ENCODE assay signal across 8 cellular contexts in the genomic region with DNA sequence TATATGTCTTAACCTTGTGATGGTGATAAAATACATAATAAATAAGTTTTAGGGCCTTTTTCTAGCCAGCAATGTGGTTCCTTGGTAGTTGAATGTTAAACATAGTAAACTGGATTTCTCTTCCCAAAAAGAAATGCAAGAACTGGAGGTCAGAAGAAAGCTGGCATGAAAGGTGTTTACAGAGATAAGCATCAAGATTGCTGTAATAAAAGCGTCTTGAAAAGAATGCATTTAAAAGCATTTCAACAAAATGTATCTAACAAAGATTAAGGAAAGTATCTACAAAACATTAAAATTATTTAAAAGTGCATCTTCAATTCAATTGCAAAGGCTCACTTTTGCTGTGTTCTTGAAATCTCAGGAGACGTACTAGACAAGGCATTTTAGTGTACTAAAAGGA.
"Had no signal": no experiment of that assay in that cellular context is flagged by ENCODE, and none has a peak within 500 bp of the region (broad histone marks: within the 10 kb centered on the region; RNA-seq: fewer than 3 reads in every experiment).

No MANE protein-coding gene starts in this region.

- H3K9me3 ChIP-seq: HAP-1 had no signal

- H2AFZ ChIP-seq: GM23248 had no signal

- ATAC-seq: HCT116 had no signal

- DNase-seq: GM23248, GOT3, H7, H9, HCEC 1CT, HFFc6 had no signal

- H3K4me3 ChIP-seq: GM23248, HAP-1 had no signal

- H3K9me3 Mint-ChIP-seq: H9, HFFc6 had no signal

- H3K4me3 Mint-ChIP-seq: H9, HFFc6 had no signal

- H3K36me3 ChIP-seq: HAP-1 had no signal

- H3K9ac ChIP-seq: GM23248 had no signal

- H3K27ac ChIP-seq: GM23248 had no signal

- H3K27ac Mint-ChIP-seq: HFFc6 had no signal
